In the genomic region with DNA sequence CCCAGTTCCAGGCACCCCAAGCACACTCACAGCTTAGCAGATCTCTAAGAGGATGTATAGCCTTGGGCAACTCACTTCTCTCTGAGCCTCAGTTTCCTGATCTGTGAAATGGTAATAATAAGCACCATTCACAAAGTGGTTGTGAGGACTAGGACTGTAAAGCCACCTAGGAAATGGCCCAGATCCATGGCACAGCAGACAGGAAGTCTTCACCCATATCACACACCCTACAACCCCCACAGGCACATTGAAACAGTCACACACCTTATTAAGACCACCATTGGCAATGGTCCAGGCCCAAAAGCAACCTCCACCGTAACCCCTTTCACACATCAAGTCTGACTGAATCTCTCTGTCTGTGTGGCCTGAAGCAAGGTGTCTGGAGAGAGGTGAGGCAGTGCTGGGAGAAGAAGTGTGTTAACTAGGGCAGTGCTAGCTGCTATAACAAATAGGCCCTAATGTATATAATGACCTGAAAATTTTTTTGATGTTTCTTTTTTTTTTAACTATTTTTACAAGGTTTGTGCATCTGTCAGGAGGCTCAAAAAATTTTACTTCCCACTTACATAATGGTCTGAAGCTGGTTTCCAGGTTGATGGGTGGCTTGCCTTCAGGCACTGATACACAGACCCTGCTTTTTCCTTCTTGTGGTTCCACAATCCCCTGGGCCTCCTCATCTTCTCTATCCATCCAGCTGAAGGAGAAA, we compare ENCODE assay signal across 1 cellular context.
TF ChIP-seq lines count a peak whose summit lies in the region.

No MANE protein-coding gene starts in this region.

TF ChIP-seq in K562, 482 proteins besides CTCF, POLR2A, EP300 and RAD21:
- no peak for TF ChIP-seq POLR2B (IDR thresholded peaks at IDR 0.05; ENCODE audit: low read depth, partially characterized antibody)
- TF ChIP-seq CHD4 (IDR thresholded peaks at IDR 0.05; ENCODE audit: insufficient read depth, insufficient replicate concordance, low read depth, low read length, poor library complexity, severe bottlenecking), result peak; percentile 24
- TF ChIP-seq ZNF12 (CRISPR knock-in tag; IDR thresholded peaks at IDR 0.05), result peak; percentile 100
- no peak for TF ChIP-seq ASH1L (IDR thresholded peaks at IDR 0.05; ENCODE audit: borderline replicate concordance, low read depth, partially characterized antibody)
- peak; percentile 76; the same call in 1 of the 2 replicates for TF ChIP-seq BCOR (IDR thresholded peaks at IDR 0.05)
- TF ChIP-seq BRCA1 (IDR thresholded peaks at IDR 0.05), result no peak
- no peak for TF ChIP-seq BRCA1 (CRISPR knock-in tag; IDR thresholded peaks at IDR 0.05)
- peak; percentile 54; the same call in 1 of the 2 replicates for TF ChIP-seq SMARCA5 (IDR thresholded peaks at IDR 0.05)
- peak; percentile 67 for TF ChIP-seq NFIC (IDR thresholded peaks at IDR 0.05)
- no peak for TF ChIP-seq RBM39 (optimal IDR thresholded peaks at IDR 0.05; ENCODE audit: low read depth, low read length)
- peak; percentile 80 for TF ChIP-seq RBM25 (IDR thresholded peaks at IDR 0.05; ENCODE audit: low read depth, low read length, severe bottlenecking)
- no peak for TF ChIP-seq HNRNPK (IDR thresholded peaks at IDR 0.05; ENCODE audit: low read depth, low read length, poor library complexity, severe bottlenecking)
